In the genomic region with DNA sequence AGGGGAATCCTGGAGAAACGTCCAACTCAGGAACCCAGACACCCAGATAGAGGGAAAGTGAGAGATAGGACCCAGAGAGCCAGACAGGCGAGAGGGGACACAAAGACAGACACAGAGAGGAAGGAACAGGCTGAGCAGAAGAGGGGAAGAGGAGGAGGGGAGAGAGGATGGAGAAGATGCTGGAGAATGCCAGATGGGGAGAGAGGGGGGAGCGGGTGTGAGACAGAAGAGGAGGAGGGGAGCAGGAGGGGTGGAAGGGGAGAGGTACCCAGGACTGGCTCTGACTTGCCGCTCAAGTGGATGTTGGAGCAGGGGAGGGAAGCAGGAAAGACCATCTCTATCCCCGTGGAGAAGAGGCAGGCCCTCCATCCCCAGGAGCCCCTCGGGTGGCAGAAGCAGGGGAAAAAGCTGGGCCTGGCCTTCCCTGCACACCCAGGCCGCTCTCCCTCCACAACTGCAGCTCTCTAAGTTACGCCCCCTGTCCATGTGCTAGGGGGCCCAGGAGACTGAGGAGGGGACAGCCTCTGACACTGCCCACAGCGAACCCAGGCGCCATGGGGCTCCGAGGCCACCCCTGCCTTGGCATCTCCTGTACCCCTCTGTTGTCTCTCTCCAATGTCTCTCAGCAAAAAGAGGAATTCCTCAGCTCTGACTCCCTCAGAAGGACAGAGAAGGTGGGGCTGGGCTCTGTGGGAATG, we compare ENCODE assay signal across 11 cellular contexts. TPM values are rescaled to one million over a fixed set of nuclear protein-coding genes. Genes with fewer than 3 reads are reported as not detected.
DNase-seq lines count a peak whose midpoint lies in the region; ATAC-seq, FAIRE-seq and TF ChIP-seq lines count a peak whose summit lies in the region.
"Had no signal": no experiment of that assay in that cellular context is flagged by ENCODE, and none has a peak within 500 bp of the region (broad histone marks: within the 10 kb centered on the region; RNA-seq: fewer than 3 reads in every experiment).

No MANE protein-coding gene starts in this region.

- peak overlapping the region; percentile 81 for H3K4me2 ChIP-seq in GM23248 (ENCODE audit: unreplicated experiment)

- H2AFZ ChIP-seq in GM23248, result no peak overlapping the region

- ATAC-seq in natural killer cell treated with Interleukin-12 subunit alpha and Interleukin-12 subunit beta and Interleukin-15 and Interleukin-18, amount 100 ng/mL, for 72 hours, result no peak

- no peaks in the 10 kb centered on the region for H3K27me3 Mint-ChIP-seq in natural killer cell treated with Interleukin-12 subunit alpha and Interleukin-12 subunit beta and Interleukin-15 and Interleukin-18, amount 100 ng/mL, for 72 hours

- no peak for DNase-seq in AG04450 (ENCODE audit: low read depth, low spot score)
- DNase-seq in GM23248, result no peak
- DNase-seq in ascending aorta (ENCODE audit: low spot score in 2 of 2), result no peak
- DNase-seq in natural killer cell treated with Interleukin-12 subunit alpha and Interleukin-12 subunit beta and Interleukin-15 and Interleukin-18, amount 100 ng/mL, for 72 hours (ENCODE audit: low spot score), result no peak
- no peak for DNase-seq in GDM1 (lab: John Stamatoyannopoulos, UW)
- no peak for DNase-seq in NCI-H446 treated with DMSO at 0.1 percent for 48 hours (lab: John Stamatoyannopoulos, UW)
- no peak for DNase-seq in AG08395 (ENCODE audit: low spot score)
- no peak for DNase-seq in kidney
- DNase-seq: activated CD8-positive, alpha-beta memory T cell treated with anti-CD3 and anti-CD28 coated beads, Interleukin-2, amount 50 U/mL, for 4 hours; NCI-H1436 treated with DMSO at 0.1 percent for 48 hours; SHP77 treated with DMSO at 0.1 percent for 48 hours had no signal

- H3K27me3 ChIP-seq in AG04450 (ENCODE audit: control insufficient read depth, insufficient read depth, low read length) (no peaks in the 10 kb centered on the region), GM23248 (replicated peaks; ENCODE audit: insufficient read depth) (no peaks in the 10 kb centered on the region), ascending aorta (no peaks in the 10 kb centered on the region)

- no peaks in the 10 kb centered on the region for H3K9me2 ChIP-seq in GM23248 (ENCODE audit: insufficient read depth)

- TF ChIP-seq CTCF in AG04450 (IDR thresholded peaks at IDR 0.05; ENCODE audit: low read depth, low read length) (no peak), ascending aorta (IDR thresholded peaks at IDR 0.05) (no peak), kidney (IDR thresholded peaks at IDR 0.05; ENCODE audit: borderline replicate concordance, extremely low read depth, insufficient read depth) (no peak)

- in situ Hi-C loops in GM23248 (cut with MboI), result no loop called here

- H3K79me2 ChIP-seq in GM23248 (ENCODE audit: insufficient read depth), result peaks cover 89% of the 10 kb centered on the region

- H3K36me3 ChIP-seq in GM23248 (ENCODE audit: low read depth) (peaks cover 10% of the 10 kb centered on the region; the same call in 1 of the 2 replicates), ascending aorta (peaks cover 47% of the 10 kb centered on the region in 2 donors), kidney (ENCODE audit: control insufficient read depth in 1 of 2, insufficient read depth in 2 of 2, low read length in 2 of 2) (peaks cover 14 to 30% of the 10 kb centered on the region in 2 donors)

- no peaks in the 10 kb centered on the region for H3K9me3 Mint-ChIP-seq in natural killer cell treated with Interleukin-12 subunit alpha and Interleukin-12 subunit beta and Interleukin-15 and Interleukin-18, amount 100 ng/mL, for 72 hours

- no peak for FAIRE-seq in kidney (lab: Jason Lieb, UNC)

- intact Hi-C loops in ascending aorta (cut with DNase I), result loop anchor here (5.0 kb wide), 3 partner anchors 33 to 52 kb away; a partner anchor contains a TSS
- intact Hi-C loops in kidney (cut with DNase I), result no loop called here

- peak overlapping the region; percentile 98; the same call in 1 of the 2 replicates for H3K9ac ChIP-seq in GM23248
- H3K9ac ChIP-seq in kidney (ENCODE audit: low read length in 2 of 2), result no peak overlapping the region

- 65 to 78% methylated on average over 7 to 11 of the region's 11 CpGs for WGBS in GM23248 (ENCODE audit: low coverage in 1 of 2, low lambda C conversion rate in 2 of 2, missing lambda C conversion rate in 2 of 2), 2 experiments

- no peaks in the 10 kb centered on the region; the same call in 1 of the 2 replicates for H3K9me3 ChIP-seq in AG04450 (ENCODE audit: control insufficient read depth, insufficient read depth, low read length)
- H3K9me3 ChIP-seq in GM23248 (ENCODE audit: low read depth), result no peaks in the 10 kb centered on the region
- no peaks in the 10 kb centered on the region for H3K9me3 ChIP-seq in ascending aorta
- no peaks in the 10 kb centered on the region for H3K9me3 ChIP-seq in kidney (ENCODE audit: control insufficient read depth in 1 of 2, low read length in 2 of 2)

- POLR2A ChIA-PET in AG04450 (lab: Yijun Ruan, JAX), result interaction anchor here (1.3 kb wide), 1 partner anchor 56 kb away, joined by 5 read pairs; a partner anchor contains a TSS

- H3F3A ChIP-seq in GM23248 (ENCODE audit: insufficient read depth), result no peaks in the 10 kb centered on the region

- H3K4me3 ChIP-seq in AG04450 (ENCODE audit: low read depth, low read length) (peak overlapping the region; percentile 79), GM23248 (peak overlapping the region; percentile 83; the same call in 1 of the 2 replicates), ascending aorta (peak overlapping the region in 1 of 2 donors; percentile 73), kidney (ENCODE audit: low read length in 2 of 2) (no peak overlapping the region)

- H3K27ac Mint-ChIP-seq in natural killer cell treated with Interleukin-12 subunit alpha and Interleukin-12 subunit beta and Interleukin-15 and Interleukin-18, amount 100 ng/mL, for 72 hours, result peak overlapping the region; percentile 86 to 97

- peaks cover 19% of the 10 kb centered on the region for H3K36me3 Mint-ChIP-seq in natural killer cell treated with Interleukin-12 subunit alpha and Interleukin-12 subunit beta and Interleukin-15 and Interleukin-18, amount 100 ng/mL, for 72 hours

- H3K27ac ChIP-seq in AG04450 (ENCODE audit: low read depth, low read length), result no peak overlapping the region
- no peak overlapping the region for H3K27ac ChIP-seq in GM23248
- peak overlapping the region; percentile 89 to 93 for H3K27ac ChIP-seq in ascending aorta
- no peak overlapping the region for H3K27ac ChIP-seq in kidney (ENCODE audit: low read depth in 2 of 2, low read length in 2 of 2)

- CTCF ChIA-PET in AG04450 (lab: Charles Lee), result interaction anchor here (0.8 to 5.5 kb wide), 3 partner anchors 16 to 152 kb away, joined by 6 to 25 read pairs (median 9); no protein-coding TSS in a partner anchor

- peaks cover 4% of the 10 kb centered on the region; the same call in 1 of the 2 replicates for H4K20me1 ChIP-seq in GM23248 (ENCODE audit: insufficient read depth)

- H3K4me3 Mint-ChIP-seq in natural killer cell treated with Interleukin-12 subunit alpha and Interleukin-12 subunit beta and Interleukin-15 and Interleukin-18, amount 100 ng/mL, for 72 hours, result peak overlapping the region; percentile 64

- peaks cover 65 to 68% of the 10 kb centered on the region in 2 donors for H3K4me1 Mint-ChIP-seq in natural killer cell treated with Interleukin-12 subunit alpha and Interleukin-12 subunit beta and Interleukin-15 and Interleukin-18, amount 100 ng/mL, for 72 hours (ENCODE audit: low read depth in 2 of 2)

- peaks cover 27% of the 10 kb centered on the region for H3K4me1 ChIP-seq in GM23248 (ENCODE audit: insufficient read depth)
- H3K4me1 ChIP-seq in ascending aorta, result peaks cover 21 to 30% of the 10 kb centered on the region in 2 donors
- peaks cover 23 to 45% of the 10 kb centered on the region in 2 donors for H3K4me1 ChIP-seq in kidney (ENCODE audit: control insufficient read depth in 1 of 2, insufficient read depth in 1 of 2, low read depth in 1 of 2, low read length in 2 of 2)

RNA-seq across cellular contexts. Expression of a gene that starts 4.8 kb away (rescaled TPM):
- polyA plus RNA-seq in AG04450 (2011; rRNA removed) (17.6 and 18.2 TPM in 2 replicates), GM23248 (2016; fragmentation: Nextera tagmentation; extraction: Ambion mirVana) (2.3 and 3.2 TPM in 2 replicates), kidney (ENCODE audit: insufficient read depth, low read depth, low replicate concordance) (17.1 TPM)
- polyA minus RNA-seq in AG04450 (2011; rRNA and poly(A)+ RNA removed), result 35.7 and 42.5 TPM in 2 replicates
- 62.0 and 69.4 TPM in 2 replicates for total RNA-seq in GM23248 (2014; rRNA removed; shearing (Covaris generic))
- total RNA-seq in ascending aorta (63.5 TPM), kidney (64.4 TPM)
- 100 to 1,000 TPM in 1 of 2 donors, 10 to 100 TPM in 1; 96.0 to 110 TPM for total RNA-seq in natural killer cell treated with Interleukin-12 subunit alpha and Interleukin-12 subunit beta and Interleukin-15 and Interleukin-18, amount 100 ng/mL, for 72 hours

RNA-seq across cellular contexts. Expression of a gene that starts 15.7 kb away (rescaled TPM):
- polyA plus RNA-seq in AG04450 (2011; rRNA removed) (3.5 and 5.3 TPM in 2 replicates), GM23248 (2016; fragmentation: Nextera tagmentation; extraction: Ambion mirVana) (1.3 TPM in 2 replicates), kidney (ENCODE audit: insufficient read depth, low read depth, low replicate concordance) (3.7 TPM)
- 3.8 and 6.4 TPM in 2 replicates for polyA minus RNA-seq in AG04450 (2011; rRNA and poly(A)+ RNA removed)
- total RNA-seq in GM23248 (2014; rRNA removed; shearing (Covaris generic)), result 3.0 and 4.4 TPM in 2 replicates
- total RNA-seq in ascending aorta (3.2 TPM), kidney (5.0 TPM)
- total RNA-seq in natural killer cell treated with Interleukin-12 subunit alpha and Interleukin-12 subunit beta and Interleukin-15 and Interleukin-18, amount 100 ng/mL, for 72 hours, result 1 to 10 TPM; 2.6 to 5.0 TPM

RNA-seq across cellular contexts. Expression of a gene that starts 20.1 kb away (rescaled TPM):
- polyA plus RNA-seq in AG04450 (2011; rRNA removed) (0.16 and 0.21 TPM in 2 replicates), GM23248 (2016; fragmentation: Nextera tagmentation; extraction: Ambion mirVana) (1.4 and 1.8 TPM in 2 replicates), kidney (ENCODE audit: insufficient read depth, low read depth, low replicate concordance) (5.5 TPM)
- not detected in 2 replicates for polyA minus RNA-seq in AG04450 (2011; rRNA and poly(A)+ RNA removed)
- total RNA-seq in GM23248 (2014; rRNA removed; shearing (Covaris generic)), result 1.6 TPM in 1 of 2 replicates, not detected in the other
- total RNA-seq in ascending aorta (78.5 TPM), kidney (4.2 TPM)
- under 1 TPM in 1 of 2 donors, not detected in 1; 0.42 TPM for total RNA-seq in natural killer cell treated with Interleukin-12 subunit alpha and Interleukin-12 subunit beta and Interleukin-15 and Interleukin-18, amount 100 ng/mL, for 72 hours

RNA-seq across cellular contexts. Expression of a gene that starts 50.5 kb away (rescaled TPM):
- polyA plus RNA-seq in AG04450 (2011; rRNA removed) (62.4 and 81.7 TPM in 2 replicates), GM23248 (2016; fragmentation: Nextera tagmentation; extraction: Ambion mirVana) (48.1 and 56.0 TPM in 2 replicates), kidney (ENCODE audit: insufficient read depth, low read depth, low replicate concordance) (121 TPM)
- polyA minus RNA-seq in AG04450 (2011; rRNA and poly(A)+ RNA removed), result 87.6 and 106 TPM in 2 replicates
- 25.9 and 30.2 TPM in 2 replicates for total RNA-seq in GM23248 (2014; rRNA removed; shearing (Covaris generic))
- total RNA-seq in ascending aorta (73.5 TPM), kidney (41.9 TPM)
- 10 to 100 TPM; 11.8 to 13.7 TPM for total RNA-seq in natural killer cell treated with Interleukin-12 subunit alpha and Interleukin-12 subunit beta and Interleukin-15 and Interleukin-18, amount 100 ng/mL, for 72 hours

RNA-seq across cellular contexts. Expression of a gene that starts 55.8 kb away (rescaled TPM):
- polyA plus RNA-seq in AG04450 (2011; rRNA removed) (1,356 and 3,120 TPM in 2 replicates), GM23248 (2016; fragmentation: Nextera tagmentation; extraction: Ambion mirVana) (15,283 and 15,653 TPM in 2 replicates), kidney (ENCODE audit: insufficient read depth, low read depth, low replicate concordance) (9.2 TPM)
- 2,155 and 4,267 TPM in 2 replicates for polyA minus RNA-seq in AG04450 (2011; rRNA and poly(A)+ RNA removed)
- total RNA-seq in GM23248 (2014; rRNA removed; shearing (Covaris generic)), result 6,472 and 7,860 TPM in 2 replicates
- total RNA-seq in ascending aorta (547 TPM), kidney (142 TPM)
- total RNA-seq in natural killer cell treated with Interleukin-12 subunit alpha and Interleukin-12 subunit beta and Interleukin-15 and Interleukin-18, amount 100 ng/mL, for 72 hours, result 1 to 10 TPM in 1 of 2 donors, not detected in 1; 1.7 TPM

Comparison
In these comparisons a context has a peak if more than half of its experiments do, and no peak if none do; other contexts are left out.
1. H3K27ac ChIP-seq: peak in ascending aorta (2 of 2); none in AG04450 (single experiment), GM23248 (single experiment) and kidney (0 of 2).
2. H3K4me3 ChIP-seq: peak in AG04450 (single experiment) and GM23248 (single experiment); none in kidney (0 of 2).
3. RNA of a gene that starts 20.1 kb away (total RNA-seq): 78.5 TPM in ascending aorta (single experiment); 4.2 TPM in kidney (single experiment), 0.42 TPM in natural killer cell treated with Interleukin-12 subunit alpha and Interleukin-12 subunit beta and Interleukin-15 and Interleukin-18, amount 100 ng/mL, for 72 hours and 1.6 TPM in GM23248; every median in the first group is over 10 times any median in the second.